Comparison of ENCODE assay signal across 10 cellular contexts in genomic region chr3:126270145-126270811, GRCh38.
DNase-seq lines count a peak whose midpoint lies in the region; ATAC-seq and TF ChIP-seq lines count a peak whose summit lies in the region.
"Had no signal": no experiment of that assay in that cellular context is flagged by ENCODE, and none has a peak within 500 bp of the region (broad histone marks: within the 10 kb centered on the region; RNA-seq: fewer than 3 reads in every experiment).

No MANE protein-coding gene starts in this region.

- TF ChIP-seq EP300 in esophagus muscularis mucosa (IDR thresholded peaks at IDR 0.05) (peak; percentile 67), transverse colon (IDR thresholded peaks at IDR 0.05; ENCODE audit: low read depth) (no peak)

- H3K36me3 ChIP-seq in PC-3 (ENCODE audit: low read depth, low read length) = no peaks in the 10 kb centered on the region
- H3K36me3 ChIP-seq in esophagus muscularis mucosa = no peaks in the 10 kb centered on the region
- no peaks in the 10 kb centered on the region for H3K36me3 ChIP-seq in transverse colon

- H3K9ac ChIP-seq in PC-3 (ENCODE audit: low read length) = no peak overlapping the region
- H3K9ac ChIP-seq: KMS-11 had no signal

- in situ Hi-C loops in transverse colon (cut with MboI; ENCODE audit: low pct_ligation_motif_present in 1 of 4, low pct_unique_long_range_greater_than_20kb in 1 of 4, low sequenced_read_pairs in 3 of 4) = no loop called here

- H3K9me3 ChIP-seq in PC-3 (ENCODE audit: low read length) = no peaks in the 10 kb centered on the region
- H3K9me3 ChIP-seq in esophagus muscularis mucosa = no peaks in the 10 kb centered on the region
- no peaks in the 10 kb centered on the region for H3K9me3 ChIP-seq in transverse colon

- no peaks in the 10 kb centered on the region for H3F3A ChIP-seq in PC-3 (ENCODE audit: low read length, unreplicated experiment)

- DNase-seq in PC-3 = no peak
- peak; percentile 96 for DNase-seq in esophagus muscularis mucosa (ENCODE audit: extremely low spot score)
- DNase-seq in middle frontal gyrus (ENCODE audit: extremely low spot score, low spot score) = peak; percentile 56
- DNase-seq in transverse colon = peak; percentile 43
- DNase-seq in HuH-7 (ENCODE audit: low spot score) = no peak
- no peak for DNase-seq in NCI-H510A (lab: John Stamatoyannopoulos, UW)
- no peak for DNase-seq in activated naive CD4-positive, alpha-beta T cell treated with Interleukin-2 at 50 U/mL for 16 hours
- DNase-seq: effector CD8-positive, alpha-beta T cell had no signal

- H3K4me3 ChIP-seq in PC-3 (ENCODE audit: low read length) (no peak overlapping the region), esophagus muscularis mucosa (no peak overlapping the region), transverse colon (no peak overlapping the region)

- CTCF ChIA-PET in PC-3 (lab: Charles Lee) = no interaction called here

- intact Hi-C loops in PC-3 (cut with micrococcal nuclease) = no loop called here
- intact Hi-C loops in esophagus muscularis mucosa (cut with DNase I) = no loop called here
- intact Hi-C loops in transverse colon (cut with DNase I; ENCODE audit: low total_unique reads) = no loop called here

- H3K4me1 ChIP-seq in PC-3 (ENCODE audit: insufficient read depth, low read length) (no peaks in the 10 kb centered on the region), esophagus muscularis mucosa (peaks cover 44 to 70% (median 67%) of the 10 kb centered on the region in 4 donors), transverse colon (peaks cover 6 to 32% (median 12%) of the 10 kb centered on the region in 4 donors)

- no peaks in the 10 kb centered on the region for H4K20me1 ChIP-seq in PC-3 (ENCODE audit: low read length)

- H3K79me2 ChIP-seq in PC-3 (ENCODE audit: low read length) = no peaks in the 10 kb centered on the region

- BruUV-seq in PC-3 (replicated peaks; lab: Mats Ljungman, UMichigan) = no TSS peak

- ATAC-seq in PC-3 (0 out of 2 replicates have a peak, but pooled peaks have one; percentile 23), GM21423 (IDR thresholded peaks at IDR 0.05; ENCODE audit: unreplicated experiment) (no peak)

- WGBS in esophagus muscularis mucosa = 42% methylated on average over 9 of the region's 9 CpGs
- WGBS in transverse colon (ENCODE audit: low coverage in 1 of 2), 2 donors = 40 to 50% methylated on average over 4 to 9 of the region's 9 CpGs

- H3K4me2 ChIP-seq in PC-3 (ENCODE audit: low read length) = no peak overlapping the region
- H3K4me2 ChIP-seq: KMS-11 had no signal

- H3K9me2 ChIP-seq in PC-3 (replicated peaks; ENCODE audit: low read length) = no peaks in the 10 kb centered on the region

- H3K27ac ChIP-seq in PC-3 (ENCODE audit: low read length) (no peak overlapping the region), esophagus muscularis mucosa (replicated peaks in 1 of 4) (peak overlapping the region; percentile 90 to 97 (median 94)), transverse colon (peak overlapping the region; percentile 31 to 75 (median 50))
- H3K27ac ChIP-seq: KMS-11 had no signal

- no peak overlapping the region for H2AFZ ChIP-seq in PC-3 (ENCODE audit: low read length)

- TF ChIP-seq POLR2A in esophagus muscularis mucosa (IDR thresholded peaks at IDR 0.05; ENCODE audit: low read depth) = no peak
- TF ChIP-seq POLR2A in transverse colon (IDR thresholded peaks at IDR 0.05) = no peak

- H3K27me3 ChIP-seq in PC-3 (ENCODE audit: low read length) = no peaks in the 10 kb centered on the region
- no peaks in the 10 kb centered on the region for H3K27me3 ChIP-seq in esophagus muscularis mucosa
- H3K27me3 ChIP-seq in transverse colon = peaks cover 25% of the 10 kb centered on the region

- POLR2A ChIA-PET in PC-3 (lab: Charles Lee; ENCODE audit: unreplicated experiment) = no interaction called here

- no peak for TF ChIP-seq CTCF in PC-3 (conservative IDR thresholded peaks at IDR 0.05; ENCODE audit: low read depth, low read length)
- no peak for TF ChIP-seq CTCF in esophagus muscularis mucosa (IDR thresholded peaks at IDR 0.05)
- no peak for TF ChIP-seq CTCF in transverse colon (IDR thresholded peaks at IDR 0.05)

Comparison
In these comparisons a context has a peak if more than half of its experiments do, and no peak if none do; other contexts are left out.
1. DNase-seq: peak in esophagus muscularis mucosa (single experiment), middle frontal gyrus (single experiment) and transverse colon (single experiment); none in PC-3 (single experiment), HuH-7 (single experiment), NCI-H510A (single experiment) and activated naive CD4-positive, alpha-beta T cell treated with Interleukin-2 at 50 U/mL for 16 hours (single experiment).